14 cellular contexts compared by ENCODE assay signal in genomic region chr17:82329683-82330321, GRCh38. TPM values are rescaled to one million over a fixed set of nuclear protein-coding genes. Genes with fewer than 3 reads are reported as not detected.
DNase-seq lines count a peak whose midpoint lies in the region; ATAC-seq, FAIRE-seq and TF ChIP-seq lines count a peak whose summit lies in the region.
"Had no signal": no experiment of that assay in that cellular context is flagged by ENCODE, and none has a peak within 500 bp of the region (broad histone marks: within the 10 kb centered on the region; RNA-seq: fewer than 3 reads in every experiment).

No MANE protein-coding gene starts in this region.

- no peaks in the 10 kb centered on the region for H3K27me3 ChIP-seq in KMS-11 (ENCODE audit: insufficient read depth, low read depth)
- H3K27me3 ChIP-seq in duodenal mucosa (ENCODE audit: control insufficient read depth in 1 of 2, insufficient read depth in 2 of 2, low read length in 2 of 2) = peaks cover 14 to 19% of the 10 kb centered on the region in 2 donors
- peaks cover 2% of the 10 kb centered on the region for H3K27me3 ChIP-seq in mucosa of stomach (ENCODE audit: control insufficient read depth, insufficient read depth, low read length)
- H3K27me3 ChIP-seq in psoas muscle (ENCODE audit: insufficient read depth in 3 of 3, low read length in 2 of 3) = peaks cover 0 to 50% (median 18%) of the 10 kb centered on the region in 3 donors

- H3K4me3 ChIP-seq in A549 (no peak overlapping the region), KMS-11 (IDR thresholded peaks at IDR 0.05; ENCODE audit: insufficient read depth, low read depth, low read length) (no peak overlapping the region), duodenal mucosa (ENCODE audit: low read depth in 1 of 2, low read length in 2 of 2) (peak overlapping the region; percentile 10 to 43), mucosa of stomach (ENCODE audit: low read length) (no peak overlapping the region), coronary artery (no peak overlapping the region), psoas muscle (no peak overlapping the region)
- H3K4me3 ChIP-seq: GM23248 had no signal

- H4K20me1 ChIP-seq in KMS-11 (ENCODE audit: insufficient read depth) = no peaks in the 10 kb centered on the region

- peak overlapping the region; percentile 45 for H3K4me2 ChIP-seq in A549
- H3K4me2 ChIP-seq in KMS-11 = peak overlapping the region; percentile 76

- TF ChIP-seq RAD21 in A549 (conservative IDR thresholded peaks at IDR 0.05 in 1 of 2, IDR thresholded peaks at IDR 0.05 in 1 of 2) = no peak

- no peak for FAIRE-seq in A549 (lab: Jason Lieb, UNC)
- FAIRE-seq: RCC 7860 had no signal

- H3K4me1 ChIP-seq in A549 = peaks cover 46% of the 10 kb centered on the region
- H3K4me1 ChIP-seq in KMS-11 (ENCODE audit: low read depth, poor library complexity, severe bottlenecking) = peaks cover 53% of the 10 kb centered on the region
- peaks cover 61 to 72% of the 10 kb centered on the region in 2 donors for H3K4me1 ChIP-seq in duodenal mucosa (ENCODE audit: control insufficient read depth in 1 of 2, insufficient read depth in 2 of 2, low read length in 2 of 2)
- peaks cover 70% of the 10 kb centered on the region for H3K4me1 ChIP-seq in mucosa of stomach (ENCODE audit: control insufficient read depth, insufficient read depth, low read length)
- H3K4me1 ChIP-seq in psoas muscle = peaks cover 17% of the 10 kb centered on the region

- H3K36me3 ChIP-seq in KMS-11 (ENCODE audit: insufficient read depth) (no peaks in the 10 kb centered on the region), duodenal mucosa (ENCODE audit: control insufficient read depth in 1 of 2, insufficient read depth in 2 of 2, low read length in 2 of 2) (no peaks in the 10 kb centered on the region), mucosa of stomach (ENCODE audit: control insufficient read depth, insufficient read depth, low read length) (no peaks in the 10 kb centered on the region), psoas muscle (ENCODE audit: insufficient read depth in 1 of 2, low read depth in 1 of 2) (no peaks in the 10 kb centered on the region)

- intact Hi-C loops in psoas muscle (cut with DNase I) = loop anchor here in 1 of 2 donors (5.0 kb wide), 1 partner anchor 303 kb away; no protein-coding TSS in a partner anchor

- peak overlapping the region in 1 of 2 experiments; percentile 58; a peak in 3 of 6 replicates for H3K27ac ChIP-seq in A549
- H3K27ac ChIP-seq in KMS-11 = no peak overlapping the region
- no peak overlapping the region for H3K27ac ChIP-seq in duodenal mucosa (ENCODE audit: low read depth, low read length)
- no peak overlapping the region for H3K27ac ChIP-seq in coronary artery
- no peak overlapping the region for H3K27ac ChIP-seq in psoas muscle
- H3K27ac ChIP-seq: GM23248 had no signal

- WGBS in A549 (ENCODE audit: missing lambda C conversion rate) = 85% methylated on average over 16 of the region's 19 CpGs
- WGBS in psoas muscle, 3 donors = 49 to 58% (median 54%) methylated on average over 19 of the region's 19 CpGs

- H3K9ac ChIP-seq in KMS-11 = no peak overlapping the region
- peak overlapping the region; percentile 32 to 57 for H3K9ac ChIP-seq in duodenal mucosa (ENCODE audit: low read depth in 1 of 2, low read length in 2 of 2)
- peak overlapping the region; percentile 25 for H3K9ac ChIP-seq in mucosa of stomach (ENCODE audit: low read length)
- H3K9ac ChIP-seq: GM23248 had no signal

- CTCF ChIA-PET in A549 (lab: Yijun Ruan, JAX) = interaction anchor here (1.4 to 15.6 kb wide), 6 partner anchors 8 to 124 kb away, joined by 5 to 343 read pairs (median 56); no protein-coding TSS in a partner anchor

- H3K79me2 ChIP-seq in KMS-11 (ENCODE audit: insufficient read depth, low read depth) = no peaks in the 10 kb centered on the region

- no peak for TF ChIP-seq EP300 in A549 (IDR thresholded peaks at IDR 0.05)

- H2AFZ ChIP-seq in KMS-11 (ENCODE audit: low read depth) = peak overlapping the region; percentile 24; the same call in 1 of the 2 replicates
- H2AFZ ChIP-seq: GM23248 had no signal

- TF ChIP-seq CTCF in A549 (IDR thresholded peaks at IDR 0.05) = no peak
- no peak for TF ChIP-seq CTCF in KMS-11 (conservative IDR thresholded peaks at IDR 0.05; ENCODE audit: low read depth, low read length)
- TF ChIP-seq CTCF in coronary artery (IDR thresholded peaks at IDR 0.05) = no peak
- no peak for TF ChIP-seq CTCF in psoas muscle (IDR thresholded peaks at IDR 0.05)

- POLR2A ChIA-PET in A549 (lab: Yijun Ruan, JAX) = interaction anchor here (1.1 to 1.2 kb wide), 2 partner anchors 9 to 32 kb away, joined by 3 to 14 read pairs; no protein-coding TSS in a partner anchor

- ATAC-seq in A549 = no peak
- ATAC-seq in psoas muscle = no peak

- DNase-seq in A549 (ENCODE audit: low read depth in 1 of 2, low spot score in 1 of 2) (no peak), hippocampal formation (lab: John Stamatoyannopoulos, UW) (no peak), coronary artery (ENCODE audit: low spot score) (no peak), psoas muscle (no peak)
- no peak for DNase-seq in stimulated activated CD4-positive, alpha-beta T cell treated with anti-CD3 and anti-CD28 coated beads, Interleukin-12 subunit alpha, Interleukin-12 subunit beta, amount 100 ng/mL, for 4 hours
- DNase-seq: CD4-positive, alpha-beta T cell; NCI-H1930 had no signal

- H3K9me3 ChIP-seq in A549 (no peaks in the 10 kb centered on the region), duodenal mucosa (ENCODE audit: control insufficient read depth in 1 of 2, low read length in 2 of 2) (no peaks in the 10 kb centered on the region), mucosa of stomach (ENCODE audit: control insufficient read depth, low read length) (no peaks in the 10 kb centered on the region), psoas muscle (no peaks in the 10 kb centered on the region)

- no peak for TF ChIP-seq POLR2A in A549 (IDR thresholded peaks at IDR 0.05; ENCODE audit: low read length)

TF ChIP-seq in A549, 52 proteins besides CTCF, POLR2A, EP300 and RAD21 (continues in another document):
- TF ChIP-seq GATA3 (IDR thresholded peaks at IDR 0.05; ENCODE audit: borderline replicate concordance) (no peak), NR3C1 (IDR thresholded peaks at IDR 0.05) (no peak), RFX5 (IDR thresholded peaks at IDR 0.05) (no peak), ZFP36 (IDR thresholded peaks at IDR 0.05; ENCODE audit: borderline replicate concordance, partially characterized antibody) (no peak), FOSL2 (IDR thresholded peaks at IDR 0.05) (no peak), FOSL2 (CRISPR knock-in tag; IDR thresholded peaks at IDR 0.05) (no peak), RNF2 (IDR thresholded peaks at IDR 0.05; ENCODE audit: borderline replicate concordance, low read depth) (no peak), NFE2L2 (conservative IDR thresholded peaks at IDR 0.05; ENCODE audit: low read length) (no peak), NPAS2 (CRISPR knock-in tag; IDR thresholded peaks at IDR 0.05; ENCODE audit: borderline replicate concordance) (no peak), HOXA7 (CRISPR knock-in tag; IDR thresholded peaks at IDR 0.05) (no peak), KDM1A (IDR thresholded peaks at IDR 0.05; ENCODE audit: low read depth) (no peak)

RNA-seq across cellular contexts. Expression of gene SECTM1, which starts 3.8 kb away (rescaled TPM):
- 0.22 and 0.58 TPM in 2 replicates for polyA plus RNA-seq in A549 (2011; rRNA removed)
- polyA plus RNA-seq in A549 (2012; cell fraction: cytosol; rRNA removed) = 0.31 and 0.52 TPM in 2 replicates
- polyA plus RNA-seq in A549 (2012; cell fraction: nucleus; rRNA removed) = 0.58 and 0.83 TPM in 2 replicates
- 1.5 to 2.5 TPM (median 2.0 TPM) in 3 replicates for polyA plus RNA-seq in A549 (2017; fragmentation: RNase III; extraction: RNeasy Plus Mini Kit Qiagen cat#74134 plus additional on column Dnase treatment)
- not detected in 2 replicates for polyA minus RNA-seq in A549 (2011; rRNA and poly(A)+ RNA removed)
- 1 to 10 TPM; 1.2 to 2.3 (median 1.7) TPM for total RNA-seq in psoas muscle
- polyA plus RNA-seq in psoas muscle = 1 to 10 TPM in 2 of 3 donors, under 1 TPM in 1; 0.70 to 1.2 (median 1.0) TPM

RNA-seq across cellular contexts. Expression of gene CD7, which starts 12.4 kb away (rescaled TPM):
- polyA plus RNA-seq in A549 (2011; rRNA removed) (not detected in 2 replicates), A549 (2017; fragmentation: RNase III; extraction: RNeasy Plus Mini Kit Qiagen cat#74134 plus additional on column Dnase treatment) (not detected in 3 replicates), psoas muscle (under 1 TPM; 0.13 to 0.19 (median 0.16) TPM)
- polyA plus RNA-seq in A549 (2012; cell fraction: cytosol; rRNA removed) = not detected in 2 replicates
- 0.07 TPM in 1 of 2 replicates, not detected in the other for polyA plus RNA-seq in A549 (2012; cell fraction: nucleus; rRNA removed)
- polyA minus RNA-seq in A549 (2011; rRNA and poly(A)+ RNA removed) = not detected in 2 replicates
- under 1 TPM in 3 of 4 donors, not detected in 1; 0.18 to 0.81 (median 0.71) TPM for total RNA-seq in psoas muscle
- total RNA-seq: A673, Calu3 had no signal

RNA-seq across cellular contexts. Expression of gene TEX19, which starts 29.2 kb away (rescaled TPM):
- 0.32 and 0.43 TPM in 2 replicates for polyA plus RNA-seq in A549 (2011; rRNA removed)
- 0.74 and 0.80 TPM in 2 replicates for polyA plus RNA-seq in A549 (2012; cell fraction: cytosol; rRNA removed)
- polyA plus RNA-seq in A549 (2012; cell fraction: nucleus; rRNA removed) = 0.55 and 0.59 TPM in 2 replicates
- 0.50 to 0.66 TPM (median 0.55 TPM) in 3 replicates for polyA plus RNA-seq in A549 (2017; fragmentation: RNase III; extraction: RNeasy Plus Mini Kit Qiagen cat#74134 plus additional on column Dnase treatment)
- 0.44 and 0.58 TPM in 2 replicates for polyA minus RNA-seq in A549 (2011; rRNA and poly(A)+ RNA removed)
- under 1 TPM in 2 of 4 donors, not detected in 2; 0.17 to 0.24 TPM for total RNA-seq in psoas muscle
- under 1 TPM; 0.07 to 0.35 (median 0.13) TPM for polyA plus RNA-seq in psoas muscle
- total RNA-seq: Calu3; CD4-positive, alpha-beta T cell; GM23248 had no signal
- polyA plus RNA-seq: GM23248 had no signal

RNA-seq across cellular contexts. Expression of gene UTS2R, which starts 41.8 kb away (rescaled TPM):
- polyA plus RNA-seq in A549 (2011; rRNA removed) (not detected in 2 replicates), A549 (2017; fragmentation: RNase III; extraction: RNeasy Plus Mini Kit Qiagen cat#74134 plus additional on column Dnase treatment) (not detected in 3 replicates), psoas muscle (under 1 TPM in 1 of 3 donors, not detected in 2; 0.10 TPM)
- not detected in 2 replicates for polyA plus RNA-seq in A549 (2012; cell fraction: cytosol; rRNA removed)
- polyA plus RNA-seq in A549 (2012; cell fraction: nucleus; rRNA removed) = 0.06 and 0.11 TPM in 2 replicates
- polyA minus RNA-seq in A549 (2011; rRNA and poly(A)+ RNA removed) = not detected in 2 replicates
- 1 to 10 TPM in 2 of 4 donors, under 1 TPM in 1, not detected in 1; 0.15 to 3.8 (median 1.3) TPM for total RNA-seq in psoas muscle
- total RNA-seq: Calu3; CD4-positive, alpha-beta T cell; GM23248 had no signal
- polyA plus RNA-seq: GM23248 had no signal

RNA-seq across cellular contexts. Expression of gene CSNK1D, which starts 56.3 kb away (rescaled TPM):
- polyA plus RNA-seq in A549 (2011; rRNA removed) = 130 and 139 TPM in 2 replicates
- 182 and 192 TPM in 2 replicates for polyA plus RNA-seq in A549 (2012; cell fraction: cytosol; rRNA removed)
- 734 and 786 TPM in 2 replicates for polyA plus RNA-seq in A549 (2012; cell fraction: nucleus; rRNA removed)
- 151 to 173 TPM (median 163 TPM) in 3 replicates for polyA plus RNA-seq in A549 (2017; fragmentation: RNase III; extraction: RNeasy Plus Mini Kit Qiagen cat#74134 plus additional on column Dnase treatment)
- polyA minus RNA-seq in A549 (2011; rRNA and poly(A)+ RNA removed) = 105 and 128 TPM in 2 replicates
- 100 to 1,000 TPM in 3 of 4 donors, 10 to 100 TPM in 1; 73.5 to 139 (median 116) TPM for total RNA-seq in psoas muscle
- polyA plus RNA-seq in psoas muscle = 100 to 1,000 TPM in 1 of 3 donors, 10 to 100 TPM in 2; 74.3 to 124 (median 92.7) TPM

Comparison
In these comparisons a context has a peak if more than half of its experiments do, and no peak if none do; other contexts are left out.
1. H3K4me3 ChIP-seq: peak in duodenal mucosa (2 of 2); none in A549 (single experiment), KMS-11 (single experiment), mucosa of stomach (single experiment), coronary artery (single experiment) and psoas muscle (single experiment).